Comparison of ENCODE assay signal across 16 cellular contexts in genomic region chr3:140842984-140843649, GRCh38.
DNase-seq lines count a peak whose midpoint lies in the region; ATAC-seq and TF ChIP-seq lines count a peak whose summit lies in the region.
"Had no signal": no experiment of that assay in that cellular context is flagged by ENCODE, and none has a peak within 500 bp of the region (broad histone marks: within the 10 kb centered on the region; RNA-seq: fewer than 3 reads in every experiment).

No MANE protein-coding gene starts in this region.

- BruUV-seq in PC-3 (replicated peaks; lab: Mats Ljungman, UMichigan): no TSS peak

- H3K27me3 ChIP-seq in PC-3 (ENCODE audit: low read length) (no peaks in the 10 kb centered on the region), smooth muscle cell (ENCODE audit: low read depth) (peaks cover 26% of the 10 kb centered on the region), uterus (no peaks in the 10 kb centered on the region)
- H3K27me3 ChIP-seq: adrenal gland, upper lobe of right lung had no signal

- 98% methylated on average over 4 of the region's 4 CpGs for WGBS in smooth muscle cell (ENCODE audit: low lambda C conversion rate)

- peaks cover 17% of the 10 kb centered on the region for H3K27me3 Mint-ChIP-seq in T-helper 2 cell treated with Interferon-gamma antibody and Interleukin-4, amounts not matched to agents 5 μg/mL and 100 μg/mL, for 36 hours (ENCODE audit: low read depth)

- H3K4me1 Mint-ChIP-seq in T-helper 2 cell treated with Interferon-gamma antibody and Interleukin-4, amounts not matched to agents 5 μg/mL and 100 μg/mL, for 36 hours (ENCODE audit: low read depth): peaks cover 14% of the 10 kb centered on the region
- H3K4me1 Mint-ChIP-seq: CD8-positive, alpha-beta memory T cell had no signal

- peak; percentile 93 for ATAC-seq in GM18498 (IDR thresholded peaks at IDR 0.05; ENCODE audit: unreplicated experiment)
- peak; percentile 92 for ATAC-seq in GM21423 (IDR thresholded peaks at IDR 0.05; ENCODE audit: unreplicated experiment)
- ATAC-seq in HG03135 (IDR thresholded peaks at IDR 0.05; ENCODE audit: unreplicated experiment): peak; percentile 98
- no peak for ATAC-seq in PC-3
- ATAC-seq: esophagus mucosa, upper lobe of right lung had no signal

- H4K20me1 ChIP-seq in PC-3 (ENCODE audit: low read length) (no peaks in the 10 kb centered on the region), smooth muscle cell (ENCODE audit: low read depth) (no peaks in the 10 kb centered on the region)

- H3K4me3 ChIP-seq in PC-3 (ENCODE audit: low read length): no peak overlapping the region
- no peak overlapping the region for H3K4me3 ChIP-seq in smooth muscle cell
- no peak overlapping the region for H3K4me3 ChIP-seq in uterus
- H3K4me3 ChIP-seq: adrenal gland, upper lobe of right lung had no signal

- POLR2A ChIA-PET in PC-3 (lab: Charles Lee; ENCODE audit: unreplicated experiment): no interaction called here

- H3F3A ChIP-seq in PC-3 (ENCODE audit: low read length, unreplicated experiment) (no peaks in the 10 kb centered on the region), smooth muscle cell (ENCODE audit: low read depth) (no peaks in the 10 kb centered on the region)

- no peak overlapping the region for H3K4me2 ChIP-seq in PC-3 (ENCODE audit: low read length)
- no peak overlapping the region for H3K4me2 ChIP-seq in smooth muscle cell

- H3K9me3 ChIP-seq in PC-3 (ENCODE audit: low read length) (no peaks in the 10 kb centered on the region), smooth muscle cell (replicated peaks; ENCODE audit: low read depth) (no peaks in the 10 kb centered on the region), uterus (no peaks in the 10 kb centered on the region)
- H3K9me3 ChIP-seq: adrenal gland, upper lobe of right lung had no signal

- DNase-seq in SKM-1 treated with dmso at 0.1 percent for 144 hours (lab: John Stamatoyannopoulos, UW; ENCODE audit: unreplicated experiment) (peak; percentile 74), PC-3 (no peak), smooth muscle cell (lab: John Stamatoyannopoulos, UW; ENCODE audit: unreplicated experiment) (no peak), uterus (no peak)
- DNase-seq in T-helper 2 cell treated with Interferon-gamma antibody and Interleukin-4, amounts not matched to agents 5 μg/mL and 100 μg/mL, for 36 hours (ENCODE audit: low spot score): no peak
- DNase-seq: activated CD4-positive, CD25-positive, alpha-beta regulatory T cell; adrenal gland; CD8-positive, alpha-beta memory T cell; mesenchymal stem cell; NCI-H226; upper lobe of right lung had no signal

- intact Hi-C loops in PC-3 (cut with micrococcal nuclease) (no loop called here), uterus (cut with DNase I; ENCODE audit: low total_unique reads) (no loop called here)

- no peak for TF ChIP-seq POLR2A in uterus (IDR thresholded peaks at IDR 0.05)

- H2AFZ ChIP-seq in PC-3 (ENCODE audit: low read length): no peak overlapping the region
- H2AFZ ChIP-seq in smooth muscle cell (ENCODE audit: low read depth): no peak overlapping the region

- H3K4me3 Mint-ChIP-seq in T-helper 2 cell treated with Interferon-gamma antibody and Interleukin-4, amounts not matched to agents 5 μg/mL and 100 μg/mL, for 36 hours: no peak overlapping the region
- H3K4me3 Mint-ChIP-seq: CD8-positive, alpha-beta memory T cell had no signal

- H3K9me2 ChIP-seq in PC-3 (replicated peaks; ENCODE audit: low read length): no peaks in the 10 kb centered on the region

- no peak overlapping the region for H3K27ac Mint-ChIP-seq in T-helper 2 cell treated with Interferon-gamma antibody and Interleukin-4, amounts not matched to agents 5 μg/mL and 100 μg/mL, for 36 hours
- H3K27ac Mint-ChIP-seq: CD8-positive, alpha-beta memory T cell had no signal

- H3K36me3 ChIP-seq in PC-3 (ENCODE audit: low read depth, low read length) (no peaks in the 10 kb centered on the region), smooth muscle cell (ENCODE audit: low read depth) (no peaks in the 10 kb centered on the region), uterus (no peaks in the 10 kb centered on the region)
- H3K36me3 ChIP-seq: adrenal gland, upper lobe of right lung had no signal

- no peaks in the 10 kb centered on the region for H3K9me3 Mint-ChIP-seq in T-helper 2 cell treated with Interferon-gamma antibody and Interleukin-4, amounts not matched to agents 5 μg/mL and 100 μg/mL, for 36 hours
- H3K9me3 Mint-ChIP-seq: CD8-positive, alpha-beta memory T cell had no signal

- H3K4me1 ChIP-seq in PC-3 (ENCODE audit: insufficient read depth, low read length): no peaks in the 10 kb centered on the region
- no peaks in the 10 kb centered on the region for H3K4me1 ChIP-seq in smooth muscle cell (ENCODE audit: low read depth)
- H3K4me1 ChIP-seq in uterus: no peaks in the 10 kb centered on the region
- H3K4me1 ChIP-seq: upper lobe of right lung had no signal

- TF ChIP-seq CTCF in PC-3 (conservative IDR thresholded peaks at IDR 0.05; ENCODE audit: low read depth, low read length) (no peak), smooth muscle cell (IDR thresholded peaks at IDR 0.05; ENCODE audit: borderline replicate concordance, insufficient read depth, poor library complexity, severe bottlenecking) (no peak), uterus (IDR thresholded peaks at IDR 0.05) (no peak)

- H3K9ac ChIP-seq in PC-3 (ENCODE audit: low read length): no peak overlapping the region
- H3K9ac ChIP-seq in smooth muscle cell (ENCODE audit: low read depth): no peak overlapping the region

- no peak overlapping the region for H3K27ac ChIP-seq in PC-3 (ENCODE audit: low read length)
- H3K27ac ChIP-seq in smooth muscle cell (ENCODE audit: low read depth): no peak overlapping the region
- H3K27ac ChIP-seq in uterus: no peak overlapping the region
- H3K27ac ChIP-seq: adrenal gland, HL-60, upper lobe of right lung had no signal

- CTCF ChIA-PET in PC-3 (lab: Charles Lee): no interaction called here

- no peaks in the 10 kb centered on the region for H3K79me2 ChIP-seq in PC-3 (ENCODE audit: low read length)
- H3K79me2 ChIP-seq in smooth muscle cell (ENCODE audit: low read depth): no peaks in the 10 kb centered on the region

- H3K36me3 Mint-ChIP-seq in T-helper 2 cell treated with Interferon-gamma antibody and Interleukin-4, amounts not matched to agents 5 μg/mL and 100 μg/mL, for 36 hours (ENCODE audit: low read depth): no peaks in the 10 kb centered on the region
- H3K36me3 Mint-ChIP-seq: CD8-positive, alpha-beta memory T cell had no signal
